8 cellular contexts compared by ENCODE assay signal in the genomic region with DNA sequence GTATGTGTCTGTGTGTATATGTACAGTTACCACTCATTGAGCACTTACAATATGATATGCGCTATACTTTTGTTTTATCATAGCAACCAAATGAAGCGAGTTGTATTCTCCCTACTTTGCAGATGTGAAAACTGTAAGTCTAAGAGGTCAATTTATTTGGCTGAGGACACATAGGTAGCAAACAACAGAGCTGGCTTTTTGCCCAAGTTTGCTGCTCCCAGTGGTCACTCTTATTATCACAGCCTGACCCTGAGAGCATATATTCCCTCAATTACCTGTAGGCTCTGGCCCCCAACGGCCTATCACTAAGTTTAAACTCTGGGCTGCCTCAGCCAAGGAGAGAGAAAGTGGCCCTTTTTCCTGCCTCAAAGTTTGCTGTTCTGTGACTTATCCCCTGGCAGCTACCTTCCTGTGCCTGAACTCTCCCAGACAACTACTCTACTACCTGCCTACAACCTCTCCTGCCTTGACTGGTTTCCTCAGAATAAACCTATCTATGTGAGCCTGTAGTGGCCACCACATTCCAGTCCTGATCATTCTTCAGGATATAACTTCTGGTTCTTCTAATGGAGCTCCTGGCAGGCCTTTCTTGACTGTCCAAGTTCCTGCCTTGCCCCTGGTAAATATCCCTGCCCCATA.
DNase-seq lines count a peak whose midpoint lies in the region; ATAC-seq and FAIRE-seq lines count a peak whose summit lies in the region.

No MANE protein-coding gene starts in this region.

- peak; percentile 38 for DNase-seq in EL
- DNase-seq in RCC 7860 (ENCODE audit: low spot score) = peak; percentile 31
- DNase-seq in globus pallidus (ENCODE audit: low spot score) = peak; percentile 8
- DNase-seq in C1 segment of cervical spinal cord (lab: John Stamatoyannopoulos, UW) = no peak
- no peak for DNase-seq in activated T-cell treated with anti-CD3 and anti-CD28 coated beads, Interleukin-2, amount 50 U/mL, for 1 hour
- no peak for DNase-seq in NK-92 (lab: John Stamatoyannopoulos, UW; ENCODE audit: unreplicated experiment)

- FAIRE-seq in RCC 7860 (lab: Jason Lieb, UNC) = no peak

- ATAC-seq in GM19372 (IDR thresholded peaks at IDR 0.05; ENCODE audit: low read depth, unreplicated experiment) (peak; percentile 89), HG03135 (IDR thresholded peaks at IDR 0.05; ENCODE audit: unreplicated experiment) (peak; percentile 94)

Comparison
In these comparisons a context has a peak if more than half of its experiments do, and no peak if none do; other contexts are left out.
1. DNase-seq: peak in EL (single experiment), RCC 7860 (single experiment) and globus pallidus (single experiment); none in C1 segment of cervical spinal cord (0 of 14), activated T-cell treated with anti-CD3 and anti-CD28 coated beads, Interleukin-2, amount 50 U/mL, for 1 hour (single experiment) and NK-92 (single experiment).